In genomic region chr18:35662293-35663062, GRCh38 we compare ENCODE assay signal across 17 cellular contexts.
DNase-seq lines count a peak whose midpoint lies in the region; ATAC-seq, FAIRE-seq and TF ChIP-seq lines count a peak whose summit lies in the region.
"Had no signal": no experiment of that assay in that cellular context is flagged by ENCODE, and none has a peak within 500 bp of the region (broad histone marks: within the 10 kb centered on the region; RNA-seq: fewer than 3 reads in every experiment).

No MANE protein-coding gene starts in this region.

- ATAC-seq in A549 = no peak
- ATAC-seq in GM18870 (IDR thresholded peaks at IDR 0.05; ENCODE audit: unreplicated experiment) = peak; percentile 79
- ATAC-seq in HG03457 (IDR thresholded peaks at IDR 0.05; ENCODE audit: unreplicated experiment) = peak; percentile 52

- no peak overlapping the region for H3K14ac ChIP-seq in H9 (ENCODE audit: insufficient read depth, low read length)

- H2AK5ac ChIP-seq in H9 (ENCODE audit: insufficient read length, low read length) = no peak overlapping the region

- no peak overlapping the region for H4K91ac ChIP-seq in H9 (ENCODE audit: insufficient read length, low read depth, low read length)

- no peak for TF ChIP-seq EP300 in A549 (IDR thresholded peaks at IDR 0.05)

- H4K8ac ChIP-seq in H9 (replicated peaks; ENCODE audit: insufficient read length, low read depth, low read length) = no peak overlapping the region

- CTCF ChIA-PET in A549 (lab: Yijun Ruan, JAX) = interaction anchor here (0.7 kb wide), 1 partner anchor 16 kb away, joined by 4 read pairs; no protein-coding TSS in a partner anchor

- no peaks in the 10 kb centered on the region for H3K23me2 ChIP-seq in H9 (ENCODE audit: insufficient read length, low read depth, low read length, poor library complexity, severe bottlenecking)

- H2BK15ac ChIP-seq in H9 (ENCODE audit: low read depth, low read length) = no peak overlapping the region

- no peak for FAIRE-seq in A549 (lab: Jason Lieb, UNC)
- FAIRE-seq: TTC549 had no signal

- H3K9me3 ChIP-seq in A549 (no peaks in the 10 kb centered on the region; the same call in 2 of the 3 replicates), H9 (ENCODE audit: control insufficient read depth, low read depth, low read length) (peaks cover 1% of the 10 kb centered on the region)
- H3K9me3 ChIP-seq: uterus had no signal

- H3K4me3 ChIP-seq in A549 = no peak overlapping the region
- H3K4me3 ChIP-seq: GM23338, uterus had no signal

- H3K9ac ChIP-seq in H9 (ENCODE audit: extremely low read depth, insufficient read length, low read length) = no peak overlapping the region

- no peaks in the 10 kb centered on the region for H3K27me3 ChIP-seq in H9 (ENCODE audit: insufficient read depth, low read length)
- H3K27me3 ChIP-seq: uterus had no signal

- TF ChIP-seq RAD21 in A549 (conservative IDR thresholded peaks at IDR 0.05 in 1 of 2, IDR thresholded peaks at IDR 0.05 in 1 of 2) = no peak

- no peak overlapping the region for H3K27ac Mint-ChIP-seq in H9
- H3K27ac Mint-ChIP-seq: activated CD4-positive, alpha-beta memory T cell treated with anti-CD3 and anti-CD28 coated beads for 36 hours had no signal

- H3K56ac ChIP-seq in H9 (ENCODE audit: insufficient read length, low read depth, low read length) = peak overlapping the region; percentile 66

- no peak for TF ChIP-seq POLR2A in A549 (IDR thresholded peaks at IDR 0.05; ENCODE audit: low read length)

- H3T11ph ChIP-seq in H9 (ENCODE audit: low read length) = no peak overlapping the region

- 81% methylated on average over 3 of the region's 3 CpGs for WGBS in A549 (ENCODE audit: missing lambda C conversion rate)
- no CpG with 5 or more reads among the region's 3 CpGs for WGBS in H9 (ENCODE audit: extremely low coverage, insufficient read length, low lambda C conversion rate)

- H2AFZ ChIP-seq in H9 (ENCODE audit: low read length) = no peak overlapping the region
- H2AFZ ChIP-seq: GM23338 had no signal

- DNase-seq in A549 (ENCODE audit: low read depth in 1 of 2, low spot score in 1 of 2) (no peak), H9 (no peak), GOT3 (lab: John Stamatoyannopoulos, UW) (no peak), NCI-H345 (lab: John Stamatoyannopoulos, UW) (no peak), SKM-1 treated with dmso at 0.1 percent for 144 hours (lab: John Stamatoyannopoulos, UW; ENCODE audit: unreplicated experiment) (no peak), foreskin melanocyte (no peak)
- DNase-seq: activated CD4-positive, alpha-beta memory T cell treated with anti-CD3 and anti-CD28 coated beads for 36 hours; anterior cingulate cortex; CD8-positive, alpha-beta memory T cell; head of caudate nucleus; islet precursor cell; stimulated activated CD4-positive, alpha-beta T cell treated with anti-CD3 and anti-CD28 coated beads, Interleukin-4, amount 100 ng/mL, for 4 hours; uterus had no signal

- TF ChIP-seq CTCF in A549 (IDR thresholded peaks at IDR 0.05) (no peak), H9 (conservative IDR thresholded peaks at IDR 0.05) (no peak)

- H3K4me3 Mint-ChIP-seq in H9 = no peak overlapping the region
- H3K4me3 Mint-ChIP-seq: activated CD4-positive, alpha-beta memory T cell treated with anti-CD3 and anti-CD28 coated beads for 36 hours; CD8-positive, alpha-beta memory T cell; GM23338 had no signal

- no peaks in the 10 kb centered on the region for H3K79me1 ChIP-seq in H9 (ENCODE audit: insufficient read depth, low read depth, low read length, poor library complexity, severe bottlenecking)

- H2BK120ac ChIP-seq in H9 (ENCODE audit: low read depth, low read length, poor library complexity, severe bottlenecking) = no peak overlapping the region

- no peak overlapping the region for H2BK12ac ChIP-seq in H9 (ENCODE audit: insufficient read length, low read depth, low read length)

- peaks cover 5 to 6% of the 10 kb centered on the region in 2 experiments; a peak in 3 of 5 replicates for H3K9me3 Mint-ChIP-seq in H9
- H3K9me3 Mint-ChIP-seq: CD8-positive, alpha-beta memory T cell had no signal

- H3K23ac ChIP-seq in H9 (ENCODE audit: insufficient read length, low read depth, low read length) = no peak overlapping the region

- no peak overlapping the region for H2BK5ac ChIP-seq in H9 (ENCODE audit: insufficient read length, low read length)

- H2BK20ac ChIP-seq in H9 (ENCODE audit: low read depth, low read length, poor library complexity, severe bottlenecking) = no peak overlapping the region

- H4K20me1 ChIP-seq in H9 (ENCODE audit: control insufficient read depth, insufficient read depth, insufficient read length) = no peaks in the 10 kb centered on the region

- peaks cover 32 to 34% of the 10 kb centered on the region in 2 experiments for H3K4me1 Mint-ChIP-seq in H9

- H3K36me3 Mint-ChIP-seq in H9 (ENCODE audit: insufficient read depth in 1 of 3, low read depth in 3 of 3) = peaks cover 21 to 32% (median 30%) of the 10 kb centered on the region in 3 experiments

- POLR2A ChIA-PET in A549 (lab: Yijun Ruan, JAX) = no interaction called here

- no peak overlapping the region for H4K5ac ChIP-seq in H9 (ENCODE audit: insufficient read length, low read depth, low read length)

- H3K4me1 ChIP-seq in A549 = no peaks in the 10 kb centered on the region
- H3K4me1 ChIP-seq in H9 (ENCODE audit: insufficient read depth, low read length) = no peaks in the 10 kb centered on the region; the same call in 1 of the 2 replicates
- H3K4me1 ChIP-seq: uterus had no signal

- H3K4me2 ChIP-seq in A549 (no peak overlapping the region), H9 (ENCODE audit: insufficient read depth, insufficient read length, low read length) (no peak overlapping the region)
- H3K4me2 ChIP-seq: GM23338 had no signal

- no peak overlapping the region for H3K4ac ChIP-seq in H9 (ENCODE audit: low read depth, low read length)

- H3K18ac ChIP-seq in H9 (ENCODE audit: insufficient read length, low read depth, low read length) = no peak overlapping the region

- no peaks in the 10 kb centered on the region for H3K79me2 ChIP-seq in H9 (ENCODE audit: insufficient read depth, low read length)

- no peaks in the 10 kb centered on the region for H3K27me3 Mint-ChIP-seq in H9 (ENCODE audit: low read depth)
- H3K27me3 Mint-ChIP-seq: activated CD4-positive, alpha-beta memory T cell treated with anti-CD3 and anti-CD28 coated beads for 36 hours; CD8-positive, alpha-beta memory T cell had no signal

- H3K27ac ChIP-seq in A549 = no peak overlapping the region
- H3K27ac ChIP-seq in H9 (ENCODE audit: insufficient read length, low read depth, low read length) = no peak overlapping the region
- H3K27ac ChIP-seq: uterus had no signal

TF ChIP-seq in A549, 52 proteins besides CTCF, POLR2A, EP300 and RAD21:
- TF ChIP-seq CBX8 (IDR thresholded peaks at IDR 0.05) (no peak), MAFK (IDR thresholded peaks at IDR 0.05; ENCODE audit: partially characterized antibody) (peak; percentile 52)

Comparison
In these comparisons a context has a peak if more than half of its experiments do, and no peak if none do; other contexts are left out.
1. ATAC-seq: peak in GM18870 (single experiment) and HG03457 (single experiment); none in A549 (0 of 2).